18 cellular contexts compared by ENCODE assay signal in genomic region chr2:51662187-51662586, GRCh38.
DNase-seq lines count a peak whose midpoint lies in the region; ATAC-seq, FAIRE-seq and TF ChIP-seq lines count a peak whose summit lies in the region.
"Had no signal": no experiment of that assay in that cellular context is flagged by ENCODE, and none has a peak within 500 bp of the region (broad histone marks: within the 10 kb centered on the region; RNA-seq: fewer than 3 reads in every experiment).

No MANE protein-coding gene starts in this region.

- ATAC-seq in HG03159 (IDR thresholded peaks at IDR 0.05; ENCODE audit: unreplicated experiment) (no peak), GM18867 (IDR thresholded peaks at IDR 0.05; ENCODE audit: unreplicated experiment) (no peak)
- ATAC-seq: HepG2 had no signal

- no peak for DNase-seq in H1 (ENCODE audit: low read depth in 1 of 2, low spot score in 2 of 2)
- DNase-seq in SJCRH30: no peak
- DNase-seq in uterus: no peak
- DNase-seq: BE2C; CD4-positive, alpha-beta memory T cell; DMS153; DMS79 treated with DMSO at 0.1 percent for 48 hours; EL; GDM1 had no signal

- H3K4me3 ChIP-seq in HUES48 (ENCODE audit: low read depth, low read length) (peak overlapping the region; percentile 41; the same call in 1 of the 2 replicates), H1 (ENCODE audit: extremely low read depth in 1 of 4, insufficient read depth in 2 of 4, low read depth in 3 of 4, low read length in 4 of 4) (peak overlapping the region in 1 of 4 experiments; percentile 38; a peak in 1 of 8 replicates), iPS-20b (ENCODE audit: low read length) (peak overlapping the region; percentile 12; the same call in 1 of the 2 replicates), SJCRH30 (no peak overlapping the region), uterus (no peak overlapping the region)

- H3K14ac ChIP-seq in H1 (ENCODE audit: insufficient read length): no peak overlapping the region

- H3K27me3 ChIP-seq in HUES48 (ENCODE audit: control insufficient read depth, insufficient read depth, low read length): no peaks in the 10 kb centered on the region
- no peaks in the 10 kb centered on the region for H3K27me3 ChIP-seq in H1 (replicated peaks in 1 of 4; ENCODE audit: control insufficient read depth in 3 of 4, extremely low read depth in 1 of 4, insufficient read depth in 3 of 4, low read length in 3 of 4)
- H3K27me3 ChIP-seq in iPS-20b (ENCODE audit: insufficient read depth, low read length): no peaks in the 10 kb centered on the region
- peaks cover 7% of the 10 kb centered on the region; the same call in 1 of the 2 replicates for H3K27me3 ChIP-seq in SJCRH30
- no peaks in the 10 kb centered on the region for H3K27me3 ChIP-seq in uterus
- H3K27me3 ChIP-seq: BE2C had no signal

- no peak overlapping the region for H2BK12ac ChIP-seq in H1 (ENCODE audit: low read depth, low read length)

- H2BK20ac ChIP-seq in H1 (ENCODE audit: low read length): no peak overlapping the region

- TF ChIP-seq EP300 in H1 (IDR thresholded peaks at IDR 0.05; ENCODE audit: borderline replicate concordance in 1 of 2, low read depth in 2 of 2, low read length in 2 of 2): no peak

- 20% methylated on average over 5 of the region's 5 CpGs; no CpG with 5 or more reads in 1 of the 2 experiments for WGBS in H1 (ENCODE audit: extremely low coverage in 1 of 2, insufficient coverage in 1 of 2, insufficient read length in 1 of 2, insufficient replicate concordance in 2 of 2, low coverage in 1 of 2, low lambda C conversion rate in 2 of 2, missing lambda C conversion rate in 1 of 2), 2 experiments

- H2BK5ac ChIP-seq in H1 (ENCODE audit: low read depth, low read length): no peak overlapping the region

- no peaks in the 10 kb centered on the region for H3K23me2 ChIP-seq in H1 (ENCODE audit: low read depth, low read length)

- POLR2A ChIA-PET in H1 (lab: Charles Lee; ENCODE audit: partially characterized antibody): no interaction called here

- no peak for TF ChIP-seq RAD21 in H1 (IDR thresholded peaks at IDR 0.05 in 1 of 2, conservative IDR thresholded peaks at IDR 0.05 in 1 of 2; ENCODE audit: low read depth in 2 of 2, low read length in 2 of 2)

- H3K27ac ChIP-seq in HUES48 (ENCODE audit: low read depth, low read length): peak overlapping the region; percentile 68
- no peak overlapping the region for H3K27ac ChIP-seq in H1 (ENCODE audit: low read depth, low read length)
- H3K27ac ChIP-seq in iPS-20b (ENCODE audit: low read length): no peak overlapping the region
- H3K27ac ChIP-seq in SJCRH30: no peak overlapping the region
- H3K27ac ChIP-seq in uterus: no peak overlapping the region
- H3K27ac ChIP-seq: C4-2B had no signal

- no peak overlapping the region for H2BK120ac ChIP-seq in H1 (replicated peaks; ENCODE audit: low read depth, low read length)

- no peak for TF ChIP-seq POLR2A in H1 (IDR thresholded peaks at IDR 0.05; ENCODE audit: control extremely low read depth in 1 of 2, low read depth in 2 of 2, low read length in 2 of 2)
- TF ChIP-seq POLR2A in uterus (IDR thresholded peaks at IDR 0.05): no peak

- peak; percentile 73 for FAIRE-seq in H1 (lab: Jason Lieb, UNC)
- FAIRE-seq: A204.1, GM12892, GM19239, HepG2 had no signal

- intact Hi-C loops in uterus (cut with DNase I; ENCODE audit: low total_unique reads): no loop called here

- H3K56ac ChIP-seq in H1 (replicated peaks; ENCODE audit: insufficient read length, low read depth, low read length): no peak overlapping the region

- H4K20me1 ChIP-seq in H1 (replicated peaks in 1 of 2; ENCODE audit: control insufficient read depth in 1 of 2, insufficient read depth in 2 of 2, low read length in 2 of 2): no peaks in the 10 kb centered on the region

- H2AFZ ChIP-seq in H1 (ENCODE audit: low read length): no peak overlapping the region

- H3K4ac ChIP-seq in H1 (replicated peaks; ENCODE audit: insufficient read length, low read depth, low read length): no peak overlapping the region

- H3K79me1 ChIP-seq in H1 (ENCODE audit: low read depth, low read length): no peaks in the 10 kb centered on the region

- no peak overlapping the region for H4K91ac ChIP-seq in H1 (replicated peaks; ENCODE audit: insufficient read length, low read length)

- H2AK5ac ChIP-seq in H1 (ENCODE audit: low read depth, low read length): no peak overlapping the region

- H3K18ac ChIP-seq in H1 (ENCODE audit: extremely low read depth, low read length): no peak overlapping the region

- peak overlapping the region; percentile 42 to 43; a peak in 3 of 4 replicates for H3K4me2 ChIP-seq in H1 (ENCODE audit: insufficient read depth in 1 of 2, low read depth in 2 of 2, low read length in 2 of 2)

- no peak overlapping the region for H4K5ac ChIP-seq in H1 (ENCODE audit: insufficient read length, low read depth, low read length)

- CTCF ChIA-PET in H1 (lab: Charles Lee; ENCODE audit: partially characterized antibody): no interaction called here

- H4K8ac ChIP-seq in H1 (ENCODE audit: extremely low read depth, insufficient read depth, low read length): no peak overlapping the region

- H3K9me3 ChIP-seq in HUES48 (ENCODE audit: control insufficient read depth, insufficient read depth, low read length): peaks cover 8% of the 10 kb centered on the region
- H3K9me3 ChIP-seq in H1 (ENCODE audit: insufficient read depth in 2 of 2, low read depth in 1 of 2, low read length in 1 of 2): peaks cover 0 to 6% of the 10 kb centered on the region in 2 experiments; a peak in 2 of 4 replicates
- H3K9me3 ChIP-seq in iPS-20b (ENCODE audit: insufficient read depth, low read depth, low read length): peaks cover 7% of the 10 kb centered on the region
- H3K9me3 ChIP-seq in SJCRH30 (replicated peaks): no peaks in the 10 kb centered on the region
- no peaks in the 10 kb centered on the region for H3K9me3 ChIP-seq in uterus
- H3K9me3 ChIP-seq: BE2C had no signal

- H3K36me3 ChIP-seq in HUES48 (ENCODE audit: control insufficient read depth, insufficient read depth, low read length) (no peaks in the 10 kb centered on the region), H1 (ENCODE audit: control insufficient read depth in 2 of 4, insufficient read depth in 4 of 4, low read length in 3 of 4) (no peaks in the 10 kb centered on the region), iPS-20b (ENCODE audit: insufficient read depth, low read depth, low read length) (peaks cover 4% of the 10 kb centered on the region; the same call in 1 of the 2 replicates), SJCRH30 (no peaks in the 10 kb centered on the region), uterus (no peaks in the 10 kb centered on the region)
- H3K36me3 ChIP-seq: BE2C had no signal

- H2BK15ac ChIP-seq in H1 (ENCODE audit: low read length): no peak overlapping the region

- H3K4me1 ChIP-seq in HUES48 (ENCODE audit: control insufficient read depth, insufficient read depth, low read length) (peaks cover 36% of the 10 kb centered on the region), H1 (replicated peaks in 1 of 4; ENCODE audit: control insufficient read depth in 3 of 4, insufficient read depth in 4 of 4, low read length in 3 of 4) (peaks cover 0 to 3% (median 0%) of the 10 kb centered on the region in 4 experiments; a peak in 2 of 7 replicates), iPS-20b (ENCODE audit: insufficient read depth, low read length) (peaks cover 16% of the 10 kb centered on the region; the same call in 1 of the 2 replicates), SJCRH30 (no peaks in the 10 kb centered on the region), uterus (no peaks in the 10 kb centered on the region)
- H3K4me1 ChIP-seq: BE2C had no signal

- H3K23ac ChIP-seq in H1 (ENCODE audit: insufficient read length): no peak overlapping the region

- no peak for TF ChIP-seq CTCF in H1 (IDR thresholded peaks at IDR 0.05; ENCODE audit: control extremely low read depth in 1 of 3, insufficient read depth in 1 of 3, low read depth in 1 of 3, low read length in 3 of 3)
- no peak for TF ChIP-seq CTCF in uterus (IDR thresholded peaks at IDR 0.05)

- H3K79me2 ChIP-seq in H1 (ENCODE audit: control insufficient read depth in 1 of 2, insufficient read depth in 2 of 2, low read length in 2 of 2): no peaks in the 10 kb centered on the region

- H3K9ac ChIP-seq in HUES48 (ENCODE audit: low read depth, low read length): no peak overlapping the region
- H3K9ac ChIP-seq in H1 (replicated peaks in 1 of 4; ENCODE audit: extremely low read depth in 1 of 4, low read depth in 3 of 4, low read length in 3 of 4): no peak overlapping the region
- H3K9ac ChIP-seq in iPS-20b (ENCODE audit: low read depth, low read length): no peak overlapping the region

TF ChIP-seq in H1, 55 proteins besides CTCF, POLR2A, EP300 and RAD21 (continues in another document):
- TF ChIP-seq NANOG (IDR thresholded peaks at IDR 0.05; ENCODE audit: insufficient read depth, low read depth, low read length, poor library complexity, severe bottlenecking): peak; percentile 79

Comparison
In these comparisons a context has a peak if more than half of its experiments do, and no peak if none do; other contexts are left out.
1. H3K4me3 ChIP-seq: peak in HUES48 (single experiment) and iPS-20b (single experiment); none in SJCRH30 (single experiment) and uterus (0 of 2).